8 cellular contexts compared by ENCODE assay signal in the genomic region with DNA sequence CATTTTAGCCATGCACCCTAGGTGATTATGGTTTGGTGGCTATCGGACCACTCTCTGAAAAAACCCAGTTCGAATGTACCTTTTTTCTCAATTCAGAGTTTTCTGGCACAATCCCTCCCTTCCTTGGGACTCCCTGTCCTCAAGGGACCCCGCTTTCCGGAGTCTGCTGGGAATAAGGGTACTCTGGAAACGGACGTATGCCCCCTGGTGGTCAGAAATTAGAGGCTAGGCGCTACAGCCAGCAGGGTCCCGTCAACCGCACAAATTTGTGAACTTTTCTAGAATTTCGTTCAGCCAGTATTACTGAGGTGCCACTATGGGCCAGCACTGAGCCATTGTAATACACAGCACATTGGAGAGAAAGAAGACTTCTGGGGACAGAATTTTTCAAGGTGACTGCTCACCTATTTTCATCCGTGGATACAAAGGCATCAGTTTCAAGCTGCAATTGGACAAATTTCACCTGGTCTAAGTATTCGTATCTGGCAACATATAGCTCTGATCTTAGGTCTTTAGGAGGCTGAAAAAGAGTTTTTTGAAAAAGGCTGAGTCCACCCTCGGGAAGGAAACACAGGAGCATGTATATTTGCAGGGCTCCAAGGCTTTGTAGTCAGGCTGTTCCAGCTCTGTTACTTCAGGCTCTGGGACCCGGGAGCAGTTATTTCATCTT. TPM values are rescaled to one million over a fixed set of nuclear protein-coding genes. Genes with fewer than 3 reads are reported as not detected.
DNase-seq lines count a peak whose midpoint lies in the region; ATAC-seq and TF ChIP-seq lines count a peak whose summit lies in the region.

No MANE protein-coding gene starts in this region.

- H3K9me3 ChIP-seq in BE2C = no peaks in the 10 kb centered on the region

- H3K27me3 ChIP-seq in BE2C = no peaks in the 10 kb centered on the region

- ATAC-seq in GM21423 (IDR thresholded peaks at IDR 0.05; ENCODE audit: unreplicated experiment) (peak; percentile 56), GM21515 (IDR thresholded peaks at IDR 0.05; ENCODE audit: unreplicated experiment) (no peak)

- no peaks in the 10 kb centered on the region for H3K9me3 Mint-ChIP-seq in immature natural killer cell

- TF ChIP-seq CTCF in BE2C (IDR thresholded peaks at IDR 0.05; ENCODE audit: low read depth, low read length) = peak; percentile 76
- peak; percentile 99 for TF ChIP-seq CTCF in VCaP (conservative IDR thresholded peaks at IDR 0.05)

- in situ Hi-C loops in T47D (cut with HindIII; ENCODE audit: low pct_unique_long_range_greater_than_20kb, low sequenced_read_pairs) = no loop called here

- 0 out of 2 replicates have a peak, but pooled peaks cover 3% of the 10 kb centered on the region for H3K4me1 ChIP-seq in BE2C

- no peak overlapping the region for H3K4me3 Mint-ChIP-seq in immature natural killer cell

- H3K4me3 ChIP-seq in BE2C (ENCODE audit: low read depth, low read length) = no peak overlapping the region

- no peaks in the 10 kb centered on the region for H3K36me3 ChIP-seq in BE2C

- peaks cover 6 to 8% of the 10 kb centered on the region in 2 donors for H3K4me1 Mint-ChIP-seq in immature natural killer cell

- H3K36me3 Mint-ChIP-seq in immature natural killer cell = no peaks in the 10 kb centered on the region

- H3K27me3 Mint-ChIP-seq in immature natural killer cell (ENCODE audit: low read depth in 3 of 3) = peaks cover 0 to 9% (median 8%) of the 10 kb centered on the region in 3 donors

- no peak overlapping the region; the same call in 1 of the 2 replicates for H3K27ac ChIP-seq in VCaP

- DNase-seq in BE2C (peak; percentile 81), NCI-H2107 treated with DMSO at 0.1 percent for 48 hours (lab: John Stamatoyannopoulos, UW; ENCODE audit: unreplicated experiment) (peak; percentile 16), T47D (ENCODE audit: low read depth in 1 of 2, low spot score in 1 of 2) (peak; percentile 80 to 82), immature natural killer cell (peak; percentile 62 to 69 (median 62))
- DNase-seq in stimulated activated CD4-positive, alpha-beta T cell treated with anti-CD3 and anti-CD28 coated beads, Interleukin-15, amount 100 ng/mL, for 24 hours = peak; percentile 82

- H3K27ac Mint-ChIP-seq in immature natural killer cell = no peak overlapping the region

RNA-seq across cellular contexts. Expression of a gene that starts 27.1 kb away (rescaled TPM):
- not detected for polyA plus RNA-seq in BE2C (2012; ENCODE audit: insufficient read depth, insufficient read length, low read depth)
- polyA plus RNA-seq in immature natural killer cell = not detected

RNA-seq across cellular contexts. Expression of a gene that starts 39.3 kb away (rescaled TPM):
- 30.5 TPM for polyA plus RNA-seq in BE2C (2012; ENCODE audit: insufficient read depth, insufficient read length, low read depth)
- 10 to 100 TPM in 1 of 3 donors, 1 to 10 TPM in 2; 1.5 to 32.5 (median 5.2) TPM for polyA plus RNA-seq in immature natural killer cell

Comparison
In these comparisons a context has a peak if more than half of its experiments do, and no peak if none do; other contexts are left out.
1. DNase-seq: peak in every context shown above with its lines; median percentile 82 in stimulated activated CD4-positive, alpha-beta T cell treated with anti-CD3 and anti-CD28 coated beads, Interleukin-15, amount 100 ng/mL, for 24 hours; 81 in BE2C; 81 in T47D; 62 in immature natural killer cell; 16 in NCI-H2107 treated with DMSO at 0.1 percent for 48 hours.